8 cellular contexts compared by ENCODE assay signal in the genomic region with DNA sequence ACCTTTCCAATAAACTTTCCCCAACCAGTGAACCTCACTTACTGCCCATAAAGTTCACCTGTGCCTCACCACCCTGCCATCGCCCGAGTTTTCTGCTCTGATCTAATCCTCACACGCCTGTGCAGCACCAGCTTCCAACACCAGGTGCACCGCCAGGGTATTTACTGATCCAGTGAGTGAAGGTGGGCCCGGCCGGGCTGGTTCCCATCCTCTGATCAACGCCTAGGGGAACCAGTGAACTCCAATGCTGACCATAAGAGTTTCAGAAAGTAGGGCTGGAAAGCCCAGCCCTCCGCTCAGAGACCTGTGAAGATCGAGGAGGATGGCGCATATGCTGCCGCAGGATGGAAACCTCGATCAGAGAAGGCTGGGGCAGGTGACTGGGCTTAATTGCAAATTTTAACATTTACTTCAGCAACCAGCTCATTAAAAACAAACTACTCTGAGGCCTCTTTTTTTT.
A peak's percentile ranks its signal among the peaks of the same experiment; 100 is the strongest.
DNase-seq lines count a peak whose midpoint lies in the region; ATAC-seq and TF ChIP-seq lines count a peak whose summit lies in the region.

No MANE protein-coding gene starts in this region.

- peak overlapping the region; percentile 62 to 93 for H3K4me3 ChIP-seq in duodenal mucosa (ENCODE audit: low read depth in 1 of 2, low read length in 2 of 2)
- peak overlapping the region; percentile 78 for H3K4me3 ChIP-seq in mucosa of stomach (ENCODE audit: low read length)

- TF ChIP-seq CTCF in GM13976 (IDR thresholded peaks at IDR 0.05; ENCODE audit: borderline replicate concordance, control extremely low read depth, extremely low read depth, insufficient read depth, missing control alignments): peak; percentile 11

- H3K36me3 ChIP-seq in duodenal mucosa (ENCODE audit: control insufficient read depth in 1 of 2, insufficient read depth in 2 of 2, low read length in 2 of 2) (no peaks in the 10 kb centered on the region), mucosa of stomach (ENCODE audit: control insufficient read depth, insufficient read depth, low read length) (no peaks in the 10 kb centered on the region)

- DNase-seq in GM13976 (ENCODE audit: low spot score) (peak; percentile 63), NCI-H2029 treated with DMSO at 0.1 percent for 48 hours (lab: John Stamatoyannopoulos, UW) (peak; percentile 46), HCEC 1CT (no peak)
- DNase-seq in activated CD4-positive, alpha-beta T cell treated with anti-CD3 and anti-CD28 coated beads for 48 hours: peak; percentile 86
- DNase-seq in stimulated activated naive CD4-positive, alpha-beta T cell treated with Interleukin-2 at 50 U/mL for 16 hours (lab: John Stamatoyannopoulos, UW): peak; percentile 67

- H3K27ac ChIP-seq in duodenal mucosa (ENCODE audit: low read depth, low read length): peak overlapping the region; percentile 81

- H3K4me1 ChIP-seq in duodenal mucosa (ENCODE audit: control insufficient read depth in 1 of 2, insufficient read depth in 2 of 2, low read length in 2 of 2) (peaks cover 32 to 34% of the 10 kb centered on the region in 2 donors), mucosa of stomach (ENCODE audit: control insufficient read depth, insufficient read depth, low read length) (peaks cover 15% of the 10 kb centered on the region)

- H3K9me3 ChIP-seq in duodenal mucosa (ENCODE audit: control insufficient read depth in 1 of 2, low read length in 2 of 2) (no peaks in the 10 kb centered on the region), mucosa of stomach (ENCODE audit: control insufficient read depth, low read length) (no peaks in the 10 kb centered on the region)

- ATAC-seq in HG02642 (IDR thresholded peaks at IDR 0.05; ENCODE audit: poor library complexity, unreplicated experiment): peak; percentile 44

- no peaks in the 10 kb centered on the region for H3K27me3 ChIP-seq in duodenal mucosa (ENCODE audit: control insufficient read depth in 1 of 2, insufficient read depth in 2 of 2, low read length in 2 of 2)
- H3K27me3 ChIP-seq in mucosa of stomach (ENCODE audit: control insufficient read depth, insufficient read depth, low read length): no peaks in the 10 kb centered on the region

- H3K9ac ChIP-seq in duodenal mucosa (ENCODE audit: low read depth in 1 of 2, low read length in 2 of 2): peak overlapping the region; percentile 79 to 85
- peak overlapping the region; percentile 88 for H3K9ac ChIP-seq in mucosa of stomach (ENCODE audit: low read length)

- in situ Hi-C loops in GM13976 (cut with MboI; ENCODE audit: low sequenced_read_pairs, unreplicated experiment): no loop called here
